8 cellular contexts compared by ENCODE assay signal in genomic region chr4:70505152-70505748, GRCh38. TPM values are rescaled to one million over a fixed set of nuclear protein-coding genes. Genes with fewer than 3 reads are reported as not detected.
DNase-seq lines count a peak whose midpoint lies in the region; TF ChIP-seq lines count a peak whose summit lies in the region.

No MANE protein-coding gene starts in this region.

- peak; percentile 100 for TF ChIP-seq CTCF in VCaP (conservative IDR thresholded peaks at IDR 0.05)
- peak; percentile 97 for TF ChIP-seq CTCF in cardiac fibroblast (IDR thresholded peaks at IDR 0.05; ENCODE audit: low read depth, low read length)

- in situ Hi-C loops in HAP-1 (cut with MboI; ENCODE audit: low sequenced_read_pairs) = no loop called here

- H3K4me1 ChIP-seq in HAP-1 = no peaks in the 10 kb centered on the region

- H3K27ac ChIP-seq in VCaP = no peak overlapping the region

- peak; percentile 72 for DNase-seq in NCI-H510A treated with DMSO at 0.1 percent for 48 hours (lab: John Stamatoyannopoulos, UW)
- no peak for DNase-seq in NCI-H510A (lab: John Stamatoyannopoulos, UW)
- peak; percentile 25 to 75 for DNase-seq in HAP-1 (ENCODE audit: low spot score in 2 of 2)
- DNase-seq in M059J (ENCODE audit: low read depth) = peak; percentile 34
- DNase-seq in cardiac fibroblast (ENCODE audit: low read depth in 2 of 2) = peak; percentile 62 to 68
- DNase-seq in kidney tubule cell (ENCODE audit: low spot score) = peak; percentile 47
- peak; percentile 30 to 33 for DNase-seq in stimulated activated CD4-positive, alpha-beta T cell treated with anti-CD3 and anti-CD28 coated beads, Interleukin-4, amount 100 ng/mL, for 48 hours (ENCODE audit: low read depth in 2 of 2)

- H3K27me3 ChIP-seq in HAP-1 (ENCODE audit: low read depth) = 0 out of 2 replicates have a peak, but pooled peaks cover 3% of the 10 kb centered on the region

- H3K4me3 ChIP-seq in HAP-1 (no peak overlapping the region), cardiac fibroblast (replicated peaks in 1 of 2; ENCODE audit: low read depth in 2 of 2, low read length in 2 of 2) (no peak overlapping the region)

- H3K9me3 ChIP-seq in HAP-1 = no peaks in the 10 kb centered on the region

- no peaks in the 10 kb centered on the region for H3K36me3 ChIP-seq in HAP-1 (replicated peaks)

RNA-seq across cellular contexts. Expression of gene AMTN, which starts 13.1 kb away (rescaled TPM):
- total RNA-seq in M059J (2014; rRNA removed; shearing (Covaris generic)) = 1.8 and 4.2 TPM in 2 replicates

RNA-seq across cellular contexts. Expression of gene MUC7, which starts 33.3 kb away (rescaled TPM):
- total RNA-seq in M059J (2014; rRNA removed; shearing (Covaris generic)) = 0.25 TPM in 1 of 2 replicates, not detected in the other
